Comparison of ENCODE assay signal across 11 cellular contexts in genomic region chr4:114600066-114600552, GRCh38. TPM values are rescaled to one million over a fixed set of nuclear protein-coding genes. Genes with fewer than 3 reads are reported as not detected.
DNase-seq lines count a peak whose midpoint lies in the region; ATAC-seq, FAIRE-seq and TF ChIP-seq lines count a peak whose summit lies in the region.
"Had no signal": no experiment of that assay in that cellular context is flagged by ENCODE, and none has a peak within 500 bp of the region (broad histone marks: within the 10 kb centered on the region; RNA-seq: fewer than 3 reads in every experiment).

No MANE protein-coding gene starts in this region.

- in situ Hi-C loops in K562 (cut with MboI) = no loop called here

- no peak for TF ChIP-seq POLR2A in K562 (conservative IDR thresholded peaks at IDR 0.05)

- CTCF ChIA-PET in K562 (lab: Yijun Ruan, JAX; ENCODE audit: low intra/inter-chr PET ratio) = no interaction called here

- H3K36me3 Mint-ChIP-seq in stimulated activated naive CD8-positive, alpha-beta T cell treated with anti-CD3 and anti-CD28 coated beads, Interleukin-15, Interleukin-2, amounts not matched to agents 100 ng/mL and 50 ng/mL, for 24 hours (ENCODE audit: low read depth) = no peaks in the 10 kb centered on the region

- H3K79me2 ChIP-seq in K562 (ENCODE audit: control insufficient read depth, insufficient read depth, low read length) = peaks cover 62% of the 10 kb centered on the region

- H2AFZ ChIP-seq in K562 (ENCODE audit: low read depth, low read length) = peak overlapping the region; percentile 61

- H3K4me3 Mint-ChIP-seq in stimulated activated naive CD8-positive, alpha-beta T cell treated with anti-CD3 and anti-CD28 coated beads, Interleukin-15, Interleukin-2, amounts not matched to agents 100 ng/mL and 50 ng/mL, for 24 hours = peak overlapping the region; percentile 74
- H3K4me3 Mint-ChIP-seq in stimulated activated naive CD8-positive, alpha-beta T cell treated with anti-CD3 and anti-CD28 coated beads, Interleukin-15, amount 100 ng/mL, for 72 hours = peak overlapping the region in 1 of 2 donors; percentile 83

- H3K9me1 ChIP-seq in K562 (ENCODE audit: control insufficient read depth, insufficient read depth, low read length) = no peaks in the 10 kb centered on the region

- H3K4me2 ChIP-seq in K562 (ENCODE audit: insufficient read depth, low read length) = peak overlapping the region; percentile 69

- H4K20me1 ChIP-seq in K562 (replicated peaks; ENCODE audit: control insufficient read depth, insufficient read depth, low read length) = no peaks in the 10 kb centered on the region

- H3K27me3 ChIP-seq in K562 (ENCODE audit: control insufficient read depth in 2 of 2, insufficient read depth in 2 of 2, low read length in 2 of 2) (no peaks in the 10 kb centered on the region), aorta (ENCODE audit: control insufficient read depth in 1 of 2, insufficient read depth in 2 of 2, low read length in 1 of 2) (no peaks in the 10 kb centered on the region)

- DNase-seq in stimulated activated naive CD8-positive, alpha-beta T cell treated with anti-CD3 and anti-CD28 coated beads, Interleukin-15, amount 100 ng/mL, for 72 hours = no peak
- peak in 1 of 4 experiments; percentile 31 for DNase-seq in K562 (ENCODE audit: extremely low read depth in 1 of 4, low spot score in 3 of 4)
- no peak for DNase-seq in iPS-NIHi7 (ENCODE audit: extremely low spot score)
- no peak for DNase-seq in aorta
- DNase-seq in NCI-H226 = no peak
- DNase-seq: adrenal gland, DMS79 treated with DMSO at 0.1 percent for 48 hours, SW 1271 had no signal

- no peaks in the 10 kb centered on the region for H3K9me3 ChIP-seq in K562 (replicated peaks; ENCODE audit: control insufficient read depth, insufficient read depth, low read depth, low read length)
- no peaks in the 10 kb centered on the region for H3K9me3 ChIP-seq in mesodermal cell (ENCODE audit: control insufficient read depth, low read length)
- H3K9me3 ChIP-seq in aorta (ENCODE audit: control insufficient read depth, low read length) = no peaks in the 10 kb centered on the region
- H3K9me3 ChIP-seq: adrenal gland had no signal

- WGBS in K562 (ENCODE audit: insufficient coverage, low coverage, missing lambda C conversion rate) = 1% methylated on average over 11 of the region's 11 CpGs
- 6 to 7% methylated on average over 6 to 7 of the region's 11 CpGs for WGBS in mesodermal cell (ENCODE audit: insufficient coverage in 2 of 2), 2 experiments
- 25 to 29% methylated on average over 11 of the region's 11 CpGs for WGBS in aorta, 2 donors

- H3K27ac ChIP-seq in K562 (ENCODE audit: extremely low read depth, low read depth, low read length) (peak overlapping the region; percentile 59), mesodermal cell (ENCODE audit: low read depth, low read length, severe bottlenecking) (no peak overlapping the region), aorta (ENCODE audit: low read depth in 1 of 2, low read length in 2 of 2) (no peak overlapping the region)
- H3K27ac ChIP-seq: adrenal gland had no signal

- H3K9ac ChIP-seq in K562 (ENCODE audit: insufficient read depth in 1 of 2, low read depth in 2 of 2, low read length in 2 of 2) = peak overlapping the region; percentile 58 to 90; a peak in 3 of 4 replicates

- no peak for TF ChIP-seq RAD21 in K562 (CRISPR knock-in tag; conservative IDR thresholded peaks at IDR 0.05 in 1 of 2, IDR thresholded peaks at IDR 0.05 in 1 of 2)

- no TSS peak for BruUV-seq in K562 (replicated peaks; lab: Mats Ljungman, UMichigan)

- TF ChIP-seq CTCF in K562 (IDR thresholded peaks at IDR 0.05 in 2 of 3, conservative IDR thresholded peaks at IDR 0.05 in 1 of 3; ENCODE audit: insufficient read depth in 2 of 3, low read depth in 1 of 3, low read length in 3 of 3) = no peak

- no peak for ATAC-seq in stimulated activated naive CD8-positive, alpha-beta T cell treated with anti-CD3 and anti-CD28 coated beads, Interleukin-15, amount 100 ng/mL, for 72 hours
- ATAC-seq in K562 (no peak), aorta (ENCODE audit: low FRiP score) (no peak), HG02973 (IDR thresholded peaks at IDR 0.05; ENCODE audit: unreplicated experiment) (no peak)

- POLR2A ChIA-PET in K562 (lab: Yijun Ruan, JAX) = no interaction called here

- H3K4me1 ChIP-seq in K562 (replicated peaks in 1 of 2; ENCODE audit: control insufficient read depth in 2 of 2, insufficient read depth in 2 of 2, low read length in 2 of 2) (no peaks in the 10 kb centered on the region; a peak in 3 of 5 replicates), mesodermal cell (ENCODE audit: control insufficient read depth, insufficient read depth, low read length, poor library complexity, severe bottlenecking) (peaks cover 3% of the 10 kb centered on the region), aorta (ENCODE audit: control insufficient read depth in 1 of 2, insufficient read depth in 2 of 2, low read length in 2 of 2) (no peaks in the 10 kb centered on the region)

- H3K27ac Mint-ChIP-seq in stimulated activated naive CD8-positive, alpha-beta T cell treated with anti-CD3 and anti-CD28 coated beads, Interleukin-15, Interleukin-2, amounts not matched to agents 100 ng/mL and 50 ng/mL, for 24 hours = no peak overlapping the region
- H3K27ac Mint-ChIP-seq in stimulated activated naive CD8-positive, alpha-beta T cell treated with anti-CD3 and anti-CD28 coated beads, Interleukin-15, amount 100 ng/mL, for 72 hours = no peak overlapping the region

- intact Hi-C loops in K562 (cut with micrococcal nuclease) = no loop called here
- intact Hi-C loops in aorta (cut with DNase I) = no loop called here

- no peak for FAIRE-seq in K562 (lab: Jason Lieb, UNC)

- H3K27me3 Mint-ChIP-seq in stimulated activated naive CD8-positive, alpha-beta T cell treated with anti-CD3 and anti-CD28 coated beads, Interleukin-15, Interleukin-2, amounts not matched to agents 100 ng/mL and 50 ng/mL, for 24 hours = peaks cover 47% of the 10 kb centered on the region
- peaks cover 40% of the 10 kb centered on the region for H3K27me3 Mint-ChIP-seq in stimulated activated naive CD8-positive, alpha-beta T cell treated with anti-CD3 and anti-CD28 coated beads, Interleukin-15, amount 100 ng/mL, for 72 hours

- H3K9me3 Mint-ChIP-seq in stimulated activated naive CD8-positive, alpha-beta T cell treated with anti-CD3 and anti-CD28 coated beads, Interleukin-15, Interleukin-2, amounts not matched to agents 100 ng/mL and 50 ng/mL, for 24 hours = no peaks in the 10 kb centered on the region
- no peaks in the 10 kb centered on the region for H3K9me3 Mint-ChIP-seq in stimulated activated naive CD8-positive, alpha-beta T cell treated with anti-CD3 and anti-CD28 coated beads, Interleukin-15, amount 100 ng/mL, for 72 hours

- H3K4me3 ChIP-seq in K562 (peak overlapping the region; percentile 55), mesodermal cell (ENCODE audit: extremely low read depth, insufficient read depth, low read length, poor library complexity, severe bottlenecking) (peak overlapping the region; percentile 43), aorta (ENCODE audit: low read length in 2 of 2) (no peak overlapping the region)

- no peaks in the 10 kb centered on the region for H3K36me3 ChIP-seq in K562 (ENCODE audit: control insufficient read depth, insufficient read depth, low read length)
- H3K36me3 ChIP-seq in mesodermal cell (ENCODE audit: control insufficient read depth, insufficient read depth, low read length) = no peaks in the 10 kb centered on the region
- no peaks in the 10 kb centered on the region for H3K36me3 ChIP-seq in aorta (ENCODE audit: control insufficient read depth in 1 of 2, insufficient read depth in 2 of 2, low read length in 1 of 2)
- H3K36me3 ChIP-seq: adrenal gland had no signal

- no peak for TF ChIP-seq EP300 in K562 (IDR thresholded peaks at IDR 0.05; ENCODE audit: low read length)

- H3K4me1 Mint-ChIP-seq in stimulated activated naive CD8-positive, alpha-beta T cell treated with anti-CD3 and anti-CD28 coated beads, Interleukin-15, Interleukin-2, amounts not matched to agents 100 ng/mL and 50 ng/mL, for 24 hours (ENCODE audit: low read depth) = peaks cover 13% of the 10 kb centered on the region
- H3K4me1 Mint-ChIP-seq in stimulated activated naive CD8-positive, alpha-beta T cell treated with anti-CD3 and anti-CD28 coated beads, Interleukin-15, amount 100 ng/mL, for 72 hours = peaks cover 20% of the 10 kb centered on the region

TF ChIP-seq in K562, 482 proteins besides CTCF, POLR2A, EP300 and RAD21:
- TF ChIP-seq NFIC (IDR thresholded peaks at IDR 0.05) (peak; percentile 97), PHB2 (IDR thresholded peaks at IDR 0.05; ENCODE audit: low read depth) (no peak), ZNF75A (CRISPR knock-in tag; IDR thresholded peaks at IDR 0.05) (no peak), NFIX (CRISPR knock-in tag; IDR thresholded peaks at IDR 0.05; ENCODE audit: low read depth) (peak; percentile 57; the same call in 1 of the 2 replicates)

RNA-seq across cellular contexts. Expression of gene UGT8, which starts 1.5 kb away (rescaled TPM):
- total RNA-seq in K562 (2011; cell fraction: chromatin; rRNA removed; ENCODE audit: low replicate concordance) = 18.9 and 22.2 TPM in 2 replicates
- 10.5 and 12.2 TPM in 2 replicates for total RNA-seq in K562 (2011; cell fraction: nucleolus; rRNA removed)
- total RNA-seq in K562 (2011; cell fraction: nucleoplasm; rRNA removed) = 17.8 and 20.5 TPM in 2 replicates
- 4.4 and 5.1 TPM in 2 replicates for total RNA-seq in K562 (2014; rRNA removed)
- total RNA-seq in K562 (2014; rRNA removed; fragmentation: Illumina TruSeq; extraction: Trizol) = 9.3 and 10.2 TPM in 2 replicates
- total RNA-seq in K562 (2015; rRNA removed; fragmentation: Illumina TruSeq; extraction: Trizol) = 10.0 and 10.7 TPM in 2 replicates
- total RNA-seq in K562 (2021) = 6.0 and 7.5 TPM in 2 replicates
- 0.49 and 7.5 TPM in 2 replicates for polyA plus RNA-seq in K562 (2011; rRNA removed)
- polyA plus RNA-seq in K562 (2011; cell fraction: cytosol; rRNA removed) = 0.31 and 3.7 TPM in 2 replicates
- 0.27 and 5.1 TPM in 2 replicates for polyA plus RNA-seq in K562 (2011; cell fraction: nucleus; rRNA removed)
- polyA plus RNA-seq in K562 (2012) = 5.6 and 6.9 TPM in 2 replicates
- 7.3 and 7.4 TPM in 2 replicates for polyA plus RNA-seq in K562 (2014; fragmentation: Illumina TruSeq; extraction: Trizol)
- polyA plus RNA-seq in K562 (2014; fragmentation: Nextera tagmentation; extraction: Ambion mirVana) = 1 to 10 TPM; 5.4 to 5.9 TPM
- polyA plus RNA-seq in K562 (2014; rRNA removed) = 3.0 and 6.2 TPM in 2 replicates
- polyA minus RNA-seq in K562 (2011; rRNA and poly(A)+ RNA removed) = 0.81 and 17.9 TPM in 2 replicates
- polyA minus RNA-seq in K562 (2011; cell fraction: cytosol; rRNA and poly(A)+ RNA removed) = 0.27 and 9.7 TPM in 2 replicates
- polyA minus RNA-seq in K562 (2011; cell fraction: nucleus; rRNA and poly(A)+ RNA removed) = 1.00 and 8.2 TPM in 2 replicates
- 0.92 TPM for polyA plus RNA-seq in mesodermal cell (2013, experiment 1 of 2)
- polyA plus RNA-seq in mesodermal cell (2013, experiment 2 of 2) = 0.81 TPM
- total RNA-seq in aorta = 1 to 10 TPM in 1 of 2 donors, under 1 TPM in 1; 0.78 to 1.1 TPM
- polyA plus RNA-seq in aorta = under 1 TPM in 1 of 2 donors, not detected in 1; 0.88 TPM

Comparison
In these comparisons a context has a peak if more than half of its experiments do, and no peak if none do; other contexts are left out.
1. H3K4me3 ChIP-seq: peak in K562 (single experiment) and mesodermal cell (single experiment); none in aorta (0 of 2).